Comparison of ENCODE assay signal across 9 cellular contexts in genomic region chr2:164697688-164698290, GRCh38.
DNase-seq lines count a peak whose midpoint lies in the region; ATAC-seq and TF ChIP-seq lines count a peak whose summit lies in the region.
"Had no signal": no experiment of that assay in that cellular context is flagged by ENCODE, and none has a peak within 500 bp of the region (broad histone marks: within the 10 kb centered on the region; RNA-seq: fewer than 3 reads in every experiment).

No MANE protein-coding gene starts in this region.

- no peak overlapping the region for H2BK15ac ChIP-seq in neuronal stem cell (ENCODE audit: low read length)

- no peaks in the 10 kb centered on the region for H3K9me2 ChIP-seq in GM23338 (ENCODE audit: insufficient read depth)

- no peak overlapping the region for H2AK5ac ChIP-seq in neuronal stem cell (ENCODE audit: low read depth, low read length)

- WGBS in neuronal stem cell (ENCODE audit: extremely low coverage in 2 of 2, insufficient read length in 2 of 2, insufficient replicate concordance in 1 of 2), 2 donors = no CpG with 5 or more reads among the region's 2 CpGs

- no peaks in the 10 kb centered on the region for H3K36me3 ChIP-seq in GM23338 (ENCODE audit: insufficient read depth)
- H3K36me3 ChIP-seq in neuronal stem cell (replicated peaks in 1 of 2; ENCODE audit: control insufficient read depth in 2 of 2, insufficient read depth in 2 of 2, low read length in 2 of 2) = no peaks in the 10 kb centered on the region

- H3K4me1 ChIP-seq in GM23338 (ENCODE audit: insufficient read depth) (no peaks in the 10 kb centered on the region), neuronal stem cell (ENCODE audit: control insufficient read depth in 2 of 2, insufficient read depth in 1 of 2, low read depth in 1 of 2, low read length in 2 of 2) (peaks cover 0 to 2% of the 10 kb centered on the region in 2 donors)
- H3K4me1 ChIP-seq: HAP-1 had no signal

- H3K36me3 Mint-ChIP-seq in GM23338 (ENCODE audit: low read depth) = no peaks in the 10 kb centered on the region
- no peaks in the 10 kb centered on the region for H3K36me3 Mint-ChIP-seq in T-helper 2 cell treated with Interferon-gamma antibody and Interleukin-4, amounts not matched to agents 5 μg/mL and 100 μg/mL, for 36 hours (ENCODE audit: low read depth)

- H3K4ac ChIP-seq in neuronal stem cell (ENCODE audit: low read length) = no peak overlapping the region

- peak; percentile 56 for TF ChIP-seq CTCF in AG09319 (IDR thresholded peaks at IDR 0.05; ENCODE audit: low read depth, low read length)
- peak; percentile 48 to 76; a peak in 3 of 4 replicates for TF ChIP-seq CTCF in GM23338 (conservative IDR thresholded peaks at IDR 0.05; ENCODE audit: low read depth in 2 of 2)

- no peaks in the 10 kb centered on the region for H4K20me1 ChIP-seq in GM23338 (replicated peaks; ENCODE audit: insufficient read depth)

- H2AFZ ChIP-seq in GM23338 (no peak overlapping the region), neuronal stem cell (ENCODE audit: low read length) (no peak overlapping the region)

- H2BK120ac ChIP-seq in neuronal stem cell (ENCODE audit: low read depth, low read length) = no peak overlapping the region

- H3K4me1 Mint-ChIP-seq in GM23338 = peaks cover 3% of the 10 kb centered on the region; the same call in 2 of the 3 replicates
- no peaks in the 10 kb centered on the region for H3K4me1 Mint-ChIP-seq in T-helper 2 cell treated with Interferon-gamma antibody and Interleukin-4, amounts not matched to agents 5 μg/mL and 100 μg/mL, for 36 hours (ENCODE audit: low read depth)

- H3K27ac ChIP-seq in GM23338 (ENCODE audit: low read depth) (no peak overlapping the region), neuronal stem cell (replicated peaks; ENCODE audit: low read length) (no peak overlapping the region)

- no peak overlapping the region for H3K23ac ChIP-seq in neuronal stem cell (ENCODE audit: low read depth, low read length, poor library complexity)

- H4K91ac ChIP-seq in neuronal stem cell (ENCODE audit: low read depth, low read length, poor library complexity) = no peak overlapping the region

- ATAC-seq in GM23338 = peak; percentile 55; the same call in 2 of the 3 replicates
- ATAC-seq in GM21447 (IDR thresholded peaks at IDR 0.05; ENCODE audit: unreplicated experiment) = no peak
- ATAC-seq in GM19455 (IDR thresholded peaks at IDR 0.05; ENCODE audit: unreplicated experiment) = no peak

- no peak overlapping the region for H3K4me3 ChIP-seq in GM23338
- H3K4me3 ChIP-seq in neuronal stem cell (ENCODE audit: low read length in 2 of 2) = no peak overlapping the region
- H3K4me3 ChIP-seq: HAP-1 had no signal

- H3K27me3 ChIP-seq in GM23338 (ENCODE audit: insufficient read depth) (no peaks in the 10 kb centered on the region), neuronal stem cell (ENCODE audit: control insufficient read depth in 3 of 3, insufficient read depth in 3 of 3, low read depth in 1 of 3, low read length in 3 of 3) (no peaks in the 10 kb centered on the region)

- H3K9me3 Mint-ChIP-seq in GM23338 = no peaks in the 10 kb centered on the region
- H3K9me3 Mint-ChIP-seq in T-helper 2 cell treated with Interferon-gamma antibody and Interleukin-4, amounts not matched to agents 5 μg/mL and 100 μg/mL, for 36 hours = no peaks in the 10 kb centered on the region

- no peak overlapping the region for H3K4me2 ChIP-seq in GM23338
- no peak overlapping the region for H3K4me2 ChIP-seq in neuronal stem cell (ENCODE audit: insufficient read depth, low read length, poor library complexity, severe bottlenecking)

- no peaks in the 10 kb centered on the region for H3K9me3 ChIP-seq in neuronal stem cell (replicated peaks in 1 of 2; ENCODE audit: control insufficient read depth in 2 of 2, insufficient read depth in 1 of 2, low read depth in 1 of 2, low read length in 2 of 2)
- H3K9me3 ChIP-seq: HAP-1 had no signal

- H3F3A ChIP-seq in GM23338 (replicated peaks; ENCODE audit: low read depth) = no peaks in the 10 kb centered on the region

- no peaks in the 10 kb centered on the region for H3K79me1 ChIP-seq in neuronal stem cell (ENCODE audit: low read depth, low read length)

- no peak overlapping the region for H3K4me3 Mint-ChIP-seq in GM23338
- no peak overlapping the region for H3K4me3 Mint-ChIP-seq in T-helper 2 cell treated with Interferon-gamma antibody and Interleukin-4, amounts not matched to agents 5 μg/mL and 100 μg/mL, for 36 hours

- H2BK12ac ChIP-seq in neuronal stem cell (ENCODE audit: low read length) = no peak overlapping the region

- no peak overlapping the region for H3K14ac ChIP-seq in neuronal stem cell (ENCODE audit: low read length)

- H2BK5ac ChIP-seq in neuronal stem cell (ENCODE audit: low read length) = no peak overlapping the region

- no peak for DNase-seq in AG09319 (ENCODE audit: extremely low read depth, low read depth)
- DNase-seq in GM23338 (ENCODE audit: low spot score) = peak; percentile 73
- DNase-seq in RPMI7951 (ENCODE audit: low read depth) = peak; percentile 6
- DNase-seq in globus pallidus (ENCODE audit: low spot score) = peak; percentile 8
- no peak for DNase-seq in T-helper 2 cell treated with Interferon-gamma antibody and Interleukin-4, amounts not matched to agents 5 μg/mL and 100 μg/mL, for 36 hours (ENCODE audit: low spot score)
- DNase-seq in neuronal stem cell (ENCODE audit: low spot score) = no peak

- no peaks in the 10 kb centered on the region for H3K27me3 Mint-ChIP-seq in GM23338 (ENCODE audit: insufficient read depth, low read depth, poor library complexity)
- no peaks in the 10 kb centered on the region for H3K27me3 Mint-ChIP-seq in T-helper 2 cell treated with Interferon-gamma antibody and Interleukin-4, amounts not matched to agents 5 μg/mL and 100 μg/mL, for 36 hours (ENCODE audit: low read depth)

- H3K27ac Mint-ChIP-seq in GM23338 = no peak overlapping the region
- H3K27ac Mint-ChIP-seq in T-helper 2 cell treated with Interferon-gamma antibody and Interleukin-4, amounts not matched to agents 5 μg/mL and 100 μg/mL, for 36 hours = no peak overlapping the region

- H4K8ac ChIP-seq in neuronal stem cell (ENCODE audit: low read depth, low read length) = no peak overlapping the region

- no peak overlapping the region for H3K9ac ChIP-seq in neuronal stem cell (ENCODE audit: low read depth, low read length, poor library complexity)

- no peak overlapping the region for H3K18ac ChIP-seq in neuronal stem cell (ENCODE audit: low read length)

- H3K79me2 ChIP-seq in GM23338 (replicated peaks; ENCODE audit: insufficient read depth) = no peaks in the 10 kb centered on the region

TF ChIP-seq in GM23338, 12 proteins besides CTCF, POLR2A, EP300 and RAD21 (continues in another document):
- TF ChIP-seq, protein P1, sequence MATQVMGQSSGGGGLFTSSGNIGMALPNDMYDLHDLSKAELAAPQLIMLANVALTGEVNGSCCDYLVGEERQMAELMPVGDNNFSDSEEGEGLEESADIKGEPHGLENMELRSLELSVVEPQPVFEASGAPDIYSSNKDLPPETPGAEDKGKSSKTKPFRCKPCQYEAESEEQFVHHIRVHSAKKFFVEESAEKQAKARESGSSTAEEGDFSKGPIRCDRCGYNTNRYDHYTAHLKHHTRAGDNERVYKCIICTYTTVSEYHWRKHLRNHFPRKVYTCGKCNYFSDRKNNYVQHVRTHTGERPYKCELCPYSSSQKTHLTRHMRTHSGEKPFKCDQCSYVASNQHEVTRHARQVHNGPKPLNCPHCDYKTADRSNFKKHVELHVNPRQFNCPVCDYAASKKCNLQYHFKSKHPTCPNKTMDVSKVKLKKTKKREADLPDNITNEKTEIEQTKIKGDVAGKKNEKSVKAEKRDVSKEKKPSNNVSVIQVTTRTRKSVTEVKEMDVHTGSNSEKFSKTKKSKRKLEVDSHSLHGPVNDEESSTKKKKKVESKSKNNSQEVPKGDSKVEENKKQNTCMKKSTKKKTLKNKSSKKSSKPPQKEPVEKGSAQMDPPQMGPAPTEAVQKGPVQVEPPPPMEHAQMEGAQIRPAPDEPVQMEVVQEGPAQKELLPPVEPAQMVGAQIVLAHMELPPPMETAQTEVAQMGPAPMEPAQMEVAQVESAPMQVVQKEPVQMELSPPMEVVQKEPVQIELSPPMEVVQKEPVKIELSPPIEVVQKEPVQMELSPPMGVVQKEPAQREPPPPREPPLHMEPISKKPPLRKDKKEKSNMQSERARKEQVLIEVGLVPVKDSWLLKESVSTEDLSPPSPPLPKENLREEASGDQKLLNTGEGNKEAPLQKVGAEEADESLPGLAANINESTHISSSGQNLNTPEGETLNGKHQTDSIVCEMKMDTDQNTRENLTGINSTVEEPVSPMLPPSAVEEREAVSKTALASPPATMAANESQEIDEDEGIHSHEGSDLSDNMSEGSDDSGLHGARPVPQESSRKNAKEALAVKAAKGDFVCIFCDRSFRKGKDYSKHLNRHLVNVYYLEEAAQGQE (IDR thresholded peaks at IDR 0.05; ENCODE audit: unreplicated experiment) = no peak

Comparison
In these comparisons a context has a peak if more than half of its experiments do, and no peak if none do; other contexts are left out.
1. DNase-seq: peak in GM23338 (single experiment), RPMI7951 (single experiment) and globus pallidus (single experiment); none in AG09319 (single experiment), T-helper 2 cell treated with Interferon-gamma antibody and Interleukin-4, amounts not matched to agents 5 μg/mL and 100 μg/mL, for 36 hours (single experiment) and neuronal stem cell (single experiment).